Comparison of ENCODE assay signal across 31 cellular contexts in genomic region chr4:47990145-47990544, GRCh38. TPM values are rescaled to one million over a fixed set of nuclear protein-coding genes. Genes with fewer than 3 reads are reported as not detected.
"Had no signal": no experiment of that assay in that cellular context is flagged by ENCODE, and none has a peak within 500 bp of the region (broad histone marks: within the 10 kb centered on the region; RNA-seq: fewer than 3 reads in every experiment).

No MANE protein-coding gene starts in this region.

- H3K9me3 ChIP-seq: suprapubic skin, vagina had no signal

- H3K27me3 Mint-ChIP-seq: progenitor cell of endocrine pancreas; stimulated activated naive CD8-positive, alpha-beta T cell treated with anti-CD3 and anti-CD28 coated beads, Interleukin-15, amount 100 ng/mL, for 72 hours had no signal

- H3K27ac ChIP-seq: dorsolateral prefrontal cortex, epithelial cell of prostate, esophagus muscularis mucosa, foreskin keratinocyte, gastroesophageal sphincter, heart left ventricle, hepatocyte, left lung, neural progenitor cell, parathyroid adenoma, suprapubic skin, transverse colon, vagina had no signal

- H3K4me3 Mint-ChIP-seq: naive thymus-derived CD4-positive, alpha-beta T cell; nephron; neural progenitor cell; stimulated activated naive CD8-positive, alpha-beta T cell treated with anti-CD3 and anti-CD28 coated beads, Interleukin-15, amount 100 ng/mL, for 72 hours had no signal

- H3K4me3 ChIP-seq: dorsolateral prefrontal cortex, esophagus muscularis mucosa, gastroesophageal sphincter, heart left ventricle, hepatocyte, left lung, neural progenitor cell, smooth muscle cell, suprapubic skin, transverse colon, vagina had no signal

- H3K4me1 Mint-ChIP-seq: nephron, neural progenitor cell had no signal

- H3K36me3 ChIP-seq: esophagus muscularis mucosa, gastroesophageal sphincter, heart left ventricle, left lung, neural progenitor cell, suprapubic skin, transverse colon, vagina had no signal

- H3K27me3 ChIP-seq: dorsolateral prefrontal cortex, esophagus muscularis mucosa, foreskin keratinocyte, gastroesophageal sphincter, heart left ventricle, hepatocyte, left lung, neural progenitor cell, suprapubic skin, transverse colon, vagina had no signal

- ATAC-seq: foreskin keratinocyte; gastroesophageal sphincter; heart left ventricle; left cardiac atrium; left lung; naive thymus-derived CD4-positive, alpha-beta T cell; sciatic nerve; stimulated activated naive CD8-positive, alpha-beta T cell treated with anti-CD3 and anti-CD28 coated beads, Interleukin-15, amount 100 ng/mL, for 72 hours had no signal

- DNase-seq: dorsolateral prefrontal cortex; effector CD4-positive, alpha-beta T cell; foreskin keratinocyte; heart left ventricle; left cardiac atrium; left lung; mesenchymal stem cell; midbrain; naive thymus-derived CD4-positive, alpha-beta T cell; stimulated activated CD4-positive, alpha-beta T cell treated with anti-CD3 and anti-CD28 coated beads, Interleukin-12 subunit alpha, Interleukin-12 subunit beta, amount 100 ng/mL, for 4 hours; stimulated activated CD4-positive, alpha-beta T cell treated with anti-CD3 and anti-CD28 coated beads, Interleukin-1b, Interleukin-23, amount 100 ng/mL, for 48 hours; stimulated activated CD4-positive, alpha-beta T cell treated with anti-CD3 and anti-CD28 coated beads, Interleukin-4, amount 100 ng/mL, for 1 hour; stimulated activated CD8-positive, alpha-beta memory T cell treated with anti-CD3 and anti-CD28 coated beads, Interleukin-4, amount 100 ng/mL, for 48 hours; stimulated activated naive CD4-positive, alpha-beta T cell; stimulated activated naive CD8-positive, alpha-beta T cell treated with anti-CD3 and anti-CD28 coated beads, Interleukin-15, amount 100 ng/mL, for 72 hours; transverse colon had no signal

- H3K4me1 ChIP-seq: esophagus muscularis mucosa, foreskin keratinocyte, gastroesophageal sphincter, heart left ventricle, left lung, neural progenitor cell, parathyroid adenoma, suprapubic skin, transverse colon, vagina had no signal

- H3K27ac Mint-ChIP-seq: naive thymus-derived CD4-positive, alpha-beta T cell; nephron; neural progenitor cell; progenitor cell of endocrine pancreas; stimulated activated naive CD8-positive, alpha-beta T cell treated with anti-CD3 and anti-CD28 coated beads, Interleukin-15, amount 100 ng/mL, for 72 hours had no signal

- H3K36me3 Mint-ChIP-seq: neural progenitor cell had no signal

RNA-seq across cellular contexts. Expression of gene CNGA1, which starts 26.3 kb away (rescaled TPM):
- total RNA-seq: fibroblast of lung; lung microvascular endothelial cell; naive thymus-derived CD4-positive, alpha-beta T cell; osteoblast had no signal
